Comparison of ENCODE assay signal across 5 cellular contexts in genomic region chr12:6970096-6970527, GRCh38. TPM values are rescaled to one million over a fixed set of nuclear protein-coding genes. Genes with fewer than 3 reads are reported as not detected.
DNase-seq lines count a peak whose midpoint lies in the region; ATAC-seq and TF ChIP-seq lines count a peak whose summit lies in the region.

No MANE protein-coding gene starts in this region.

- TF ChIP-seq CTCF in WI38 (IDR thresholded peaks at IDR 0.05; ENCODE audit: low read depth, low read length), result no peak
- TF ChIP-seq CTCF in left lung (IDR thresholded peaks at IDR 0.05), result no peak

- no peaks in the 10 kb centered on the region for H3K27me3 ChIP-seq in left lung

- no peaks in the 10 kb centered on the region for H3K9me3 ChIP-seq in left lung

- ATAC-seq in HG02610 (IDR thresholded peaks at IDR 0.05; ENCODE audit: unreplicated experiment) (peak; percentile 20), left lung (no peak)

- DNase-seq in left lung (no peak), G401 (ENCODE audit: low spot score) (no peak), SKM-1 (lab: John Stamatoyannopoulos, UW; ENCODE audit: unreplicated experiment) (no peak)

- peaks cover 3 to 51% of the 10 kb centered on the region in 2 donors for H3K36me3 ChIP-seq in left lung

- in situ Hi-C loops in G401 (cut with HindIII; ENCODE audit: low sequenced_read_pairs), result no loop called here

- H3K27ac ChIP-seq in left lung, result peak overlapping the region; percentile 88 to 93

- H3K4me3 ChIP-seq in WI38 (ENCODE audit: low read depth, low read length), result peak overlapping the region; percentile 95
- peak overlapping the region; percentile 89 to 99 for H3K4me3 ChIP-seq in left lung

- peaks cover 21 to 59% of the 10 kb centered on the region in 2 donors for H3K4me1 ChIP-seq in left lung

- intact Hi-C loops in left lung (cut with DNase I), result no loop called here

RNA-seq across cellular contexts. Expression of gene PHB2, which starts 0.4 kb away (rescaled TPM):
- total RNA-seq in left lung, result 100 to 1,000 TPM; 113 to 142 TPM
- 667 and 679 TPM in 2 replicates for total RNA-seq in G401 (2014; rRNA removed; shearing (Covaris generic))

RNA-seq across cellular contexts. Expression of gene EMG1, which starts 0.6 kb away (rescaled TPM):
- 10 to 100 TPM; 36.3 to 46.6 TPM for total RNA-seq in left lung
- 76.4 and 83.4 TPM in 2 replicates for total RNA-seq in G401 (2014; rRNA removed; shearing (Covaris generic))

RNA-seq across cellular contexts. Expression of gene PTPN6, which starts 19.0 kb away (rescaled TPM):
- 100 to 1,000 TPM in 1 of 2 donors, 10 to 100 TPM in 1; 74.6 to 145 TPM for total RNA-seq in left lung
- total RNA-seq in G401 (2014; rRNA removed; shearing (Covaris generic)), result 12.1 and 16.6 TPM in 2 replicates

RNA-seq across cellular contexts. Expression of gene C12orf57, which starts 26.3 kb away (rescaled TPM):
- total RNA-seq in left lung, result 100 to 1,000 TPM; 159 to 194 TPM
- total RNA-seq in G401 (2014; rRNA removed; shearing (Covaris generic)), result 88.1 and 132 TPM in 2 replicates

RNA-seq across cellular contexts. Expression of gene RNU7-1, which starts 26.5 kb away (rescaled TPM):
- total RNA-seq in left lung, result not detected
- total RNA-seq in G401 (2014; rRNA removed; shearing (Covaris generic)), result not detected in 2 replicates
